Comparison of ENCODE assay signal across 28 cellular contexts in the genomic region with DNA sequence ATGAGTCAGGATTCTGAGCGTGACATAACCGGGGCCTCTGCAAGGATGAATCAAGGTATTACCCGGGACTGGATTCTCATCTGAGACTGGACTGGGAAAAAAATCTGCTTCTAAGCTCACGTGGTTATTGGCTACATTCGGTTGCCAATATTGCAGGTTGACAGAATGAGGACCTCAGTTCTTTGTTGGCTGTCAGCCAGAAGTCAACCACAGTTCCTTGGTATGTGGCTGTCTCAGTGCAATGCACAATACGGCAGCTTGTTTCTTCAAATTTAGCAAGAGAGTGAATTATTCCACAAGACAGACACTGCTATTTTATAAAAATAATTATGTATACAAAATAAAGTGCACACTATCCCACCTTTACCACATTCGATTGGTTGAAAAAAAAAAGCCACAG.
"Had no signal": no experiment of that assay in that cellular context is flagged by ENCODE, and none has a peak within 500 bp of the region (broad histone marks: within the 10 kb centered on the region; RNA-seq: fewer than 3 reads in every experiment).

No MANE protein-coding gene starts in this region.

- H3K9me3 Mint-ChIP-seq: activated B cell treated with CpG ODN at 0.5 μM for 24 hours; central memory CD8-positive, alpha-beta T cell; stimulated activated memory B cell treated with anti-CD40 and anti-IgM and Interleukin-4, amounts not matched to agents 10 μg/mL and 1 μg/mL and 100 μg/mL, for 72 hours had no signal

- H3K27me3 ChIP-seq: ascending aorta, colonic mucosa, heart left ventricle, left lung, sigmoid colon, stomach, suprapubic skin had no signal

- H3K36me3 ChIP-seq: adrenal gland, ascending aorta, colonic mucosa, heart left ventricle, left lung, sigmoid colon, stomach, suprapubic skin, tibial nerve had no signal

- ATAC-seq: activated CD4-positive, alpha-beta T cell treated with anti-CD3 and anti-CD28 coated beads for 36 hours; activated T-cell treated with anti-CD3 and anti-CD28 coated beads, Interleukin-2, amount 50 U/mL, for 4 hours; heart left ventricle; left lung; natural killer cell; stimulated activated memory B cell treated with anti-CD40 and anti-IgM and Interleukin-4, amounts not matched to agents 10 μg/mL and 1 μg/mL and 100 μg/mL, for 72 hours had no signal

- H3K4me1 ChIP-seq: adrenal gland, ascending aorta, colonic mucosa, heart left ventricle, left lung, sigmoid colon, stomach, suprapubic skin, tibial nerve had no signal

- H3K4me1 Mint-ChIP-seq: activated B cell treated with CpG ODN at 0.5 μM for 24 hours; activated CD4-positive, alpha-beta T cell treated with anti-CD3 and anti-CD28 coated beads for 36 hours; central memory CD8-positive, alpha-beta T cell; natural killer cell; stimulated activated memory B cell treated with anti-CD40 and anti-IgM and Interleukin-4, amounts not matched to agents 10 μg/mL and 1 μg/mL and 100 μg/mL, for 72 hours had no signal

- H3K27ac Mint-ChIP-seq: activated B cell treated with CpG ODN at 0.5 μM for 24 hours; activated CD4-positive, alpha-beta T cell treated with anti-CD3 and anti-CD28 coated beads for 36 hours; activated naive CD8-positive, alpha-beta T cell; activated T-helper 2 cell treated with anti-CD3 and anti-CD28 coated beads, Interferon-gamma antibody, Interleukin-2, Interleukin-4, amounts not matched to agents 10 μg/mL and 5 μg/mL and 100 μg/mL, durations not matched to agents 14 hours and 24 hours and 36 hours; natural killer cell; progenitor cell of endocrine pancreas; stimulated activated memory B cell treated with anti-CD40 and anti-IgM and Interleukin-4, amounts not matched to agents 10 μg/mL and 1 μg/mL and 100 μg/mL, for 72 hours had no signal

- H3K36me3 Mint-ChIP-seq: activated naive CD8-positive, alpha-beta T cell; natural killer cell; stimulated activated memory B cell treated with anti-CD40 and anti-IgM and Interleukin-4, amounts not matched to agents 10 μg/mL and 1 μg/mL and 100 μg/mL, for 72 hours had no signal

- DNase-seq: activated B cell treated with CpG ODN at 0.5 μM for 24 hours; activated CD4-positive, alpha-beta T cell treated with anti-CD3 and anti-CD28 coated beads for 36 hours; activated CD4-positive, alpha-beta T cell treated with anti-CD3 and anti-CD28 coated beads, Interleukin-2, amount 50 U/mL, for 48 hours; activated CD8-positive, alpha-beta memory T cell treated with anti-CD3 and anti-CD28 coated beads, Interleukin-2, amount 50 U/mL, for 48 hours; activated naive CD4-positive, alpha-beta T cell; activated T-cell treated with anti-CD3 and anti-CD28 coated beads, Interleukin-2, amount 50 U/mL, for 4 hours; adrenal gland; colonic mucosa; dorsolateral prefrontal cortex; heart left ventricle; left lung; midbrain; natural killer cell; retina; sigmoid colon; stimulated activated CD4-positive, alpha-beta T cell treated with anti-CD3 and anti-CD28 coated beads, Interleukin-15, amount 100 ng/mL, for 24 hours; stomach; T1000 had no signal

- H3K27ac ChIP-seq: adrenal gland, ascending aorta, colonic mucosa, dorsolateral prefrontal cortex, epithelial cell of prostate, heart left ventricle, left lung, sigmoid colon, stomach, suprapubic skin, tibial nerve had no signal

- H3K4me3 Mint-ChIP-seq: activated B cell treated with CpG ODN at 0.5 μM for 24 hours; activated CD4-positive, alpha-beta T cell treated with anti-CD3 and anti-CD28 coated beads for 36 hours; activated naive CD8-positive, alpha-beta T cell; activated T-cell treated with anti-CD3 and anti-CD28 coated beads, Interleukin-2, amount 50 U/mL, for 4 hours; central memory CD8-positive, alpha-beta T cell; natural killer cell; stimulated activated memory B cell treated with anti-CD40 and anti-IgM and Interleukin-4, amounts not matched to agents 10 μg/mL and 1 μg/mL and 100 μg/mL, for 72 hours had no signal

- H3K9me3 ChIP-seq: adrenal gland, ascending aorta, colonic mucosa, heart left ventricle, left lung, sigmoid colon, suprapubic skin, tibial nerve had no signal

- H3K4me3 ChIP-seq: adrenal gland, ascending aorta, colonic mucosa, dorsolateral prefrontal cortex, heart left ventricle, left lung, sigmoid colon, smooth muscle cell, stomach, suprapubic skin, tibial nerve had no signal

- H3K27me3 Mint-ChIP-seq: activated B cell treated with CpG ODN at 0.5 μM for 24 hours; activated CD4-positive, alpha-beta T cell treated with anti-CD3 and anti-CD28 coated beads for 36 hours; activated naive CD8-positive, alpha-beta T cell; central memory CD8-positive, alpha-beta T cell; progenitor cell of endocrine pancreas; stimulated activated memory B cell treated with anti-CD40 and anti-IgM and Interleukin-4, amounts not matched to agents 10 μg/mL and 1 μg/mL and 100 μg/mL, for 72 hours had no signal

- H3K4me2 ChIP-seq: smooth muscle cell had no signal
